ENCODE assay signal across 13 cellular contexts in genomic region chr13:45413826-45414312, GRCh38. TPM values are rescaled to one million over a fixed set of nuclear protein-coding genes. Genes with fewer than 3 reads are reported as not detected.
DNase-seq lines count a peak whose midpoint lies in the region; ATAC-seq, FAIRE-seq and TF ChIP-seq lines count a peak whose summit lies in the region.
"Had no signal": no experiment of that assay in that cellular context is flagged by ENCODE, and none has a peak within 500 bp of the region (broad histone marks: within the 10 kb centered on the region; RNA-seq: fewer than 3 reads in every experiment).

No MANE protein-coding gene starts in this region.

- ATAC-seq in GM18520 (IDR thresholded peaks at IDR 0.05; ENCODE audit: unreplicated experiment) (no peak), GM19324 (IDR thresholded peaks at IDR 0.05; ENCODE audit: low FRiP score, unreplicated experiment) (no peak), HG03175 (IDR thresholded peaks at IDR 0.05; ENCODE audit: unreplicated experiment) (no peak), GM18873 (IDR thresholded peaks at IDR 0.05; ENCODE audit: low FRiP score, unreplicated experiment) (no peak)

- H3K27ac ChIP-seq in ACC112 (ENCODE audit: low read depth, low read length) (peak overlapping the region; percentile 56), kidney (ENCODE audit: low read depth in 2 of 2, low read length in 2 of 2) (peak overlapping the region; percentile 95 to 97)

- H3K4me3 ChIP-seq in ACC112 (ENCODE audit: low read depth, low read length): peak overlapping the region; percentile 61
- H3K4me3 ChIP-seq in adipocyte (ENCODE audit: low read length): peak overlapping the region; percentile 80
- H3K4me3 ChIP-seq in kidney (ENCODE audit: low read length in 2 of 2): peak overlapping the region; percentile 60 to 64

- H3K4me1 ChIP-seq in ACC112 (ENCODE audit: control insufficient read depth, insufficient read depth, low read length, unreplicated experiment): peaks cover 13% of the 10 kb centered on the region
- peaks cover 28% of the 10 kb centered on the region for H3K4me1 ChIP-seq in adipocyte (ENCODE audit: control insufficient read depth, insufficient read depth, low read length)
- H3K4me1 ChIP-seq in kidney (ENCODE audit: control insufficient read depth in 1 of 2, insufficient read depth in 1 of 2, low read depth in 1 of 2, low read length in 2 of 2): peaks cover 20 to 29% of the 10 kb centered on the region in 2 donors

- intact Hi-C loops in kidney (cut with DNase I): no loop called here

- no peaks in the 10 kb centered on the region; the same call in 1 of the 2 replicates for H3K36me3 ChIP-seq in ACC112 (ENCODE audit: insufficient read depth, low read length)
- peaks cover 11% of the 10 kb centered on the region for H3K36me3 ChIP-seq in adipocyte (ENCODE audit: control insufficient read depth, insufficient read depth, low read length, severe bottlenecking)
- peaks cover 6 to 15% of the 10 kb centered on the region in 2 donors for H3K36me3 ChIP-seq in kidney (ENCODE audit: control insufficient read depth in 1 of 2, insufficient read depth in 2 of 2, low read length in 2 of 2)

- H3K9me3 ChIP-seq in adipocyte (ENCODE audit: control insufficient read depth, low read length) (no peaks in the 10 kb centered on the region), kidney (ENCODE audit: control insufficient read depth in 1 of 2, low read length in 2 of 2) (no peaks in the 10 kb centered on the region)

- peak; percentile 8 for FAIRE-seq in kidney (lab: Jason Lieb, UNC)
- FAIRE-seq: GM12892 had no signal

- DNase-seq in adipocyte (ENCODE audit: low read depth) (no peak), kidney (no peak), renal cortical epithelial cell (ENCODE audit: low read depth) (peak; percentile 97)
- DNase-seq: activated CD4-positive, alpha-beta T cell treated with anti-CD3 and anti-CD28 coated beads for 48 hours; DND-41; immature natural killer cell; NCI-H2029 treated with DMSO at 0.1 percent for 48 hours had no signal

- H2AFZ ChIP-seq in ACC112 (ENCODE audit: low read length, unreplicated experiment): no peak overlapping the region

- H3K9ac ChIP-seq in adipocyte (ENCODE audit: low read length) (peak overlapping the region; percentile 79), kidney (ENCODE audit: low read length in 2 of 2) (peak overlapping the region in 1 of 2 donors; percentile 41)

- H3K79me2 ChIP-seq in ACC112 (ENCODE audit: control insufficient read depth, insufficient read depth, low read length, unreplicated experiment): peaks cover 28% of the 10 kb centered on the region

- no peak for TF ChIP-seq CTCF in kidney (IDR thresholded peaks at IDR 0.05; ENCODE audit: borderline replicate concordance, extremely low read depth, insufficient read depth)

- H3K27me3 ChIP-seq in ACC112 (ENCODE audit: insufficient read depth, low read length) (no peaks in the 10 kb centered on the region), adipocyte (replicated peaks; ENCODE audit: control insufficient read depth, insufficient read depth, low read length) (no peaks in the 10 kb centered on the region)

RNA-seq across cellular contexts. Expression of gene SLC25A30, which starts 4.3 kb away (rescaled TPM):
- total RNA-seq in kidney (47.1 TPM), renal cortical epithelial cell (49.8 and 75.9 TPM in 2 replicates)
- polyA plus RNA-seq in kidney (ENCODE audit: insufficient read depth, low read depth, low replicate concordance): 32.9 TPM

RNA-seq across cellular contexts. Expression of gene COG3, which starts 50.9 kb away (rescaled TPM):
- total RNA-seq in kidney (26.0 TPM), renal cortical epithelial cell (35.4 and 42.2 TPM in 2 replicates)
- polyA plus RNA-seq in kidney (ENCODE audit: insufficient read depth, low read depth, low replicate concordance): 18.0 TPM
